27 cellular contexts compared by ENCODE assay signal in the genomic region with DNA sequence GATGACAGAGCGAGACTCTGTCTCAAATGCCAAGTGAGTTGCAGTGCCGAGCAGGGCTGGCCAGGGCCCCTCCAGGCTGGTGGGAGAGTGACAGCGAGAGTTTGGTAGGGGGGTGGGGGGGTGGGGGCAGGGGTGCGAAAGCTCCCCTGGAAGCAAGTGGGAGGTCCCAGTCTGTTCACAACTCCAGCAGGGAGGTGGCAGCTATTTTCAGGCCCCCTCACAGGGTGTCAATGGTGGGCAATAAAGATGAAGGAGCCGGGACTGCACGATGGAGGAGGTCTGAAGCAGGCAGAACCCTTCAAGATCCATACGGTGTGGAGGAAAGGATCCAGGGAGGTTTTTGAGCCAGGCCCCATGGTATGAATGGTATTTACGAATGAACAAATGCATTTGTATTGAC.
"Had no signal": no experiment of that assay in that cellular context is flagged by ENCODE, and none has a peak within 500 bp of the region (broad histone marks: within the 10 kb centered on the region; RNA-seq: fewer than 3 reads in every experiment).

No MANE protein-coding gene starts in this region.

- H3K9me3 ChIP-seq: colonic mucosa, esophagus squamous epithelium, gastrocnemius medialis, heart left ventricle, left ventricle myocardium inferior, lower lobe of right lung, mucosa of descending colon had no signal

- H3K27ac ChIP-seq: colonic mucosa, epithelial cell of prostate, esophagus squamous epithelium, gastrocnemius medialis, heart left ventricle, hepatocyte, left ventricle myocardium inferior, lower lobe of right lung had no signal

- H3K4me3 Mint-ChIP-seq: dendritic cell treated with granulocyte-macrophage colony-stimulating factor and Interleukin-4, amounts not matched to agents 40 ng/mL and 50 ng/mL, for 4 days; immature natural killer cell; mesothelial cell of epicardium; naive B cell had no signal

- H3K27me3 ChIP-seq: colonic mucosa, esophagus squamous epithelium, gastrocnemius medialis, heart left ventricle, hepatocyte had no signal

- H2AFZ ChIP-seq: hepatocyte had no signal

- H3K4me1 ChIP-seq: colonic mucosa, esophagus squamous epithelium, gastrocnemius medialis, heart left ventricle, left ventricle myocardium inferior, lower lobe of right lung had no signal

- DNase-seq: colonic mucosa; cortex of kidney; effector CD4-positive, alpha-beta T cell; effector memory CD4-positive, alpha-beta T cell; erythroblast; esophagus squamous epithelium; foreskin fibroblast; foreskin melanocyte; gastrocnemius medialis; glutamatergic neuron; hypothalamus; immature natural killer cell; kidney; kidney glomerular epithelial cell; left colon; left ventricle myocardium inferior; lower lobe of right lung; mesenchymal stem cell; mucosa of descending colon; naive B cell had no signal

- H3K4me3 ChIP-seq: colonic mucosa, esophagus squamous epithelium, gastrocnemius medialis, heart left ventricle, hepatocyte, left ventricle myocardium inferior, lower lobe of right lung, mucosa of descending colon had no signal

- H3K36me3 ChIP-seq: colonic mucosa, esophagus squamous epithelium, gastrocnemius medialis, heart left ventricle, left ventricle myocardium inferior, lower lobe of right lung had no signal

- H3K9me3 Mint-ChIP-seq: dendritic cell treated with granulocyte-macrophage colony-stimulating factor and Interleukin-4, amounts not matched to agents 40 ng/mL and 50 ng/mL, for 4 days; immature natural killer cell; naive B cell had no signal

- H3K27me3 Mint-ChIP-seq: naive B cell had no signal

- ATAC-seq: esophagus mucosa, gastrocnemius medialis, heart left ventricle, left colon, left lobe of liver, lower lobe of right lung, mucosa of descending colon had no signal

- H3K4me2 ChIP-seq: hepatocyte had no signal

- H3K27ac Mint-ChIP-seq: dendritic cell treated with granulocyte-macrophage colony-stimulating factor and Interleukin-4, amounts not matched to agents 40 ng/mL and 50 ng/mL, for 4 days; immature natural killer cell; mesothelial cell of epicardium had no signal

- H3K4me1 Mint-ChIP-seq: immature natural killer cell, mesothelial cell of epicardium, naive B cell had no signal

- H3K36me3 Mint-ChIP-seq: immature natural killer cell, mesothelial cell of epicardium, naive B cell had no signal
